ENCODE assay signal across 8 cellular contexts in the genomic region with DNA sequence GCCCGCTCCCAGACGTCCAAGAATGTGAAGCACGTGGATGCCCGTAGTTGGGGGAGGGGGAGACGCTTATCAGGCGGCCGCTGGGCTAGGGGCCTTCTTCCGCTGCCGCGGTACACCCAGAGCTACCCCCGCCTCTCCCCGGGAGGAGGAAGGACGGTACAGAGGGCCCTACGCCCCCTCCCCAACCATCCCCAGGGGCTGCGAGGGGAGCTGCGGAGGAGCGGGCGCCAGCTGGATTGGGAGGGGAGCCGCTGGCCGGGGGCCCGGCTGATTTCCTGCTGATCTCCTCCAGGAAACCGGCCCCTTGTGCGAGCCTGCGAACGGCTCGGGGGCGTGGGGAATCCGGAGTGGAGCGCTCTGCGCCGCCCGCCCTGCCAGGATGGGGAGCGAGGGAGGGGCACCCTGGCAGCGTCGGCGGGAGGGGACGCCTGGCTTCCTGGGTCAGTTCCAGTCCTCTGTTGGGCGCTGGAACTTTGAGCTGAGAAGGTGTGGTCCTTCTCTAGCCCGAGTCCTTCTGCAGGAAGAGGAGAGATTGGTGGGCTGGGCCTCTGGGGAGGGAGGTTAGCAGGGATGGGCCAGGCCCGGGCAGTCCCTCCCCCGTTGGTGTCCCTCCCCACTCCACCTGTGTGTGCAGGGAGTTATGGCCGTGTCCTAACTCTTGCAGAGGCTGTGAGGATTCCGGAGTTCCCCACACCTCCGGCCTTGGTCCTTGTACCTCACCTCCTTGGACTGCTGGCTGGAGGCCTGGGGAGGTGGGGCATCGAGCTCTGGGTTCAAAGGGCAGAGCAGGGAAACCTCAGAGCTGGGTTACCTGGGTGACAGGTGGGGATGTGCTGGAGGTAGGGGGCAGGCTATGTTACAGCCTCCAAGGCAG. TPM values are rescaled to one million over a fixed set of nuclear protein-coding genes. Genes with fewer than 3 reads are reported as not detected.
DNase-seq lines count a peak whose midpoint lies in the region; ATAC-seq and TF ChIP-seq lines count a peak whose summit lies in the region.

No MANE protein-coding gene starts in this region.

- H3K27me3 ChIP-seq in CD4-positive, CD25-positive, alpha-beta regulatory T cell (ENCODE audit: control insufficient read depth, insufficient read depth, low read length): no peaks in the 10 kb centered on the region

- peaks cover 83% of the 10 kb centered on the region for H3K4me1 ChIP-seq in CD4-positive, CD25-positive, alpha-beta regulatory T cell (ENCODE audit: control insufficient read depth, insufficient read depth, low read length, poor library complexity, severe bottlenecking)

- peaks cover 3% of the 10 kb centered on the region for H3K36me3 Mint-ChIP-seq in CD4-positive, CD25-positive, alpha-beta regulatory T cell
- H3K36me3 Mint-ChIP-seq in IgD-negative memory B cell (peaks cover 3% of the 10 kb centered on the region), nephron progenitor cell (ENCODE audit: low read depth) (peaks cover 14% of the 10 kb centered on the region)

- peak overlapping the region; percentile 81 for H3K27ac ChIP-seq in CD4-positive, CD25-positive, alpha-beta regulatory T cell (ENCODE audit: insufficient read depth, low read length, poor library complexity, severe bottlenecking)

- peak overlapping the region; percentile 82 to 93 (median 86) for H3K4me3 Mint-ChIP-seq in CD4-positive, CD25-positive, alpha-beta regulatory T cell
- peak overlapping the region; percentile 44 to 85 (median 78) for H3K4me3 Mint-ChIP-seq in IgD-negative memory B cell
- peak overlapping the region; percentile 95 for H3K4me3 Mint-ChIP-seq in nephron progenitor cell

- TF ChIP-seq CTCF in fibroblast of villous mesenchyme (IDR thresholded peaks at IDR 0.05; ENCODE audit: insufficient read depth, low read depth, low read length): no peak
- TF ChIP-seq CTCF in nephron progenitor cell (IDR thresholded peaks at IDR 0.05): no peak

- no peaks in the 10 kb centered on the region for H3K27me3 Mint-ChIP-seq in CD4-positive, CD25-positive, alpha-beta regulatory T cell
- H3K27me3 Mint-ChIP-seq in IgD-negative memory B cell (no peaks in the 10 kb centered on the region), nephron progenitor cell (ENCODE audit: low read depth, poor library complexity) (no peaks in the 10 kb centered on the region)

- peak in 1 of 3 donors; percentile 42 for DNase-seq in CD4-positive, CD25-positive, alpha-beta regulatory T cell
- DNase-seq in activated T-cell treated with anti-CD3 and anti-CD28 coated beads, Interleukin-2, amount 50 U/mL, for 48 hours: peak; percentile 52 to 55
- DNase-seq in fibroblast of villous mesenchyme (ENCODE audit: low read depth) (no peak), nephron progenitor cell (peak; percentile 77), SK-N-DZ (ENCODE audit: low spot score) (no peak)
- no peak for DNase-seq in NK-92 treated with Interleukin-12 subunit alpha and Interleukin-12 subunit beta, amount 100 ng/mL, for 24 hours (lab: John Stamatoyannopoulos, UW)

- peaks cover 20% of the 10 kb centered on the region for H3K36me3 ChIP-seq in CD4-positive, CD25-positive, alpha-beta regulatory T cell (ENCODE audit: control insufficient read depth, insufficient read depth, low read length)

- ATAC-seq in CD4-positive, CD25-positive, alpha-beta regulatory T cell (ENCODE audit: low read depth in 2 of 2): peak; percentile 10 to 15
- no peak for ATAC-seq in GM21367 (IDR thresholded peaks at IDR 0.05; ENCODE audit: unreplicated experiment)

- H3K9me3 Mint-ChIP-seq in CD4-positive, CD25-positive, alpha-beta regulatory T cell: no peaks in the 10 kb centered on the region
- H3K9me3 Mint-ChIP-seq in IgD-negative memory B cell (no peaks in the 10 kb centered on the region), nephron progenitor cell (no peaks in the 10 kb centered on the region)

- peaks cover 0 to 82% (median 42%) of the 10 kb centered on the region in 4 donors for H3K4me1 Mint-ChIP-seq in CD4-positive, CD25-positive, alpha-beta regulatory T cell
- H3K4me1 Mint-ChIP-seq in IgD-negative memory B cell: peaks cover 25 to 48% (median 46%) of the 10 kb centered on the region in 3 donors
- peaks cover 80% of the 10 kb centered on the region for H3K4me1 Mint-ChIP-seq in nephron progenitor cell

- peak overlapping the region; percentile 59 for H3K4me3 ChIP-seq in CD4-positive, CD25-positive, alpha-beta regulatory T cell (ENCODE audit: low read depth, low read length)
- peak overlapping the region; percentile 85 for H3K4me3 ChIP-seq in fibroblast of villous mesenchyme (ENCODE audit: low read depth, low read length)

- peak overlapping the region; percentile 26 to 93 (median 89) for H3K27ac Mint-ChIP-seq in CD4-positive, CD25-positive, alpha-beta regulatory T cell
- H3K27ac Mint-ChIP-seq in IgD-negative memory B cell (peak overlapping the region; percentile 86 to 93 (median 93)), nephron progenitor cell (peak overlapping the region; percentile 93)

- no peaks in the 10 kb centered on the region for H3K9me3 ChIP-seq in CD4-positive, CD25-positive, alpha-beta regulatory T cell (ENCODE audit: control insufficient read depth in 2 of 2, low read length in 2 of 2)

RNA-seq across cellular contexts. Expression of gene GJD3, which starts 19.1 kb away (rescaled TPM):
- total RNA-seq in CD4-positive, CD25-positive, alpha-beta regulatory T cell: not detected
- polyA plus RNA-seq in CD4-positive, CD25-positive, alpha-beta regulatory T cell: not detected
- polyA plus RNA-seq in IgD-negative memory B cell: not detected
- total RNA-seq in fibroblast of villous mesenchyme: 2.2 and 2.9 TPM in 2 replicates
- polyA plus RNA-seq in SK-N-DZ (2014; cell fraction: cytosol; rRNA removed): 0.30 TPM in 1 of 2 replicates, not detected in the other
- not detected in 2 replicates for polyA plus RNA-seq in SK-N-DZ (2014; cell fraction: nucleus; rRNA removed)

RNA-seq across cellular contexts. Expression of gene RARA, which starts 36.4 kb away (rescaled TPM):
- 126 TPM for total RNA-seq in CD4-positive, CD25-positive, alpha-beta regulatory T cell
- 10 to 100 TPM in 3 of 4 donors, 1 to 10 TPM in 1; 7.3 to 14.5 (median 12.6) TPM for polyA plus RNA-seq in CD4-positive, CD25-positive, alpha-beta regulatory T cell
- polyA plus RNA-seq in IgD-negative memory B cell: 13.7 TPM
- 20.3 and 23.5 TPM in 2 replicates for total RNA-seq in fibroblast of villous mesenchyme
- polyA plus RNA-seq in SK-N-DZ (2014; cell fraction: cytosol; rRNA removed): 42.3 and 43.5 TPM in 2 replicates
- polyA plus RNA-seq in SK-N-DZ (2014; cell fraction: nucleus; rRNA removed): 27.0 and 42.6 TPM in 2 replicates

RNA-seq across cellular contexts. Expression of gene CDC6, which starts 57.7 kb away (rescaled TPM):
- total RNA-seq in CD4-positive, CD25-positive, alpha-beta regulatory T cell: 5.7 TPM
- 1 to 10 TPM in 2 of 4 donors, under 1 TPM in 1, not detected in 1; 0.59 to 1.7 (median 1.1) TPM for polyA plus RNA-seq in CD4-positive, CD25-positive, alpha-beta regulatory T cell
- 0.93 TPM for polyA plus RNA-seq in IgD-negative memory B cell
- 19.0 and 28.5 TPM in 2 replicates for total RNA-seq in fibroblast of villous mesenchyme
- 87.3 and 102 TPM in 2 replicates for polyA plus RNA-seq in SK-N-DZ (2014; cell fraction: cytosol; rRNA removed)
- 47.1 and 49.5 TPM in 2 replicates for polyA plus RNA-seq in SK-N-DZ (2014; cell fraction: nucleus; rRNA removed)

Comparison
In these comparisons a context has a peak if more than half of its experiments do, and no peak if none do; other contexts are left out.
1. DNase-seq: peak in activated T-cell treated with anti-CD3 and anti-CD28 coated beads, Interleukin-2, amount 50 U/mL, for 48 hours (2 of 2) and nephron progenitor cell (single experiment); none in fibroblast of villous mesenchyme (single experiment), NK-92 treated with Interleukin-12 subunit alpha and Interleukin-12 subunit beta, amount 100 ng/mL, for 24 hours (single experiment) and SK-N-DZ (single experiment).
2. Peak in every context shown above with its lines, with median percentiles within 50 percentile points of each other: H3K27ac Mint-ChIP-seq and H3K4me3 Mint-ChIP-seq.